Comparison of ENCODE assay signal across 36 cellular contexts in the genomic region with DNA sequence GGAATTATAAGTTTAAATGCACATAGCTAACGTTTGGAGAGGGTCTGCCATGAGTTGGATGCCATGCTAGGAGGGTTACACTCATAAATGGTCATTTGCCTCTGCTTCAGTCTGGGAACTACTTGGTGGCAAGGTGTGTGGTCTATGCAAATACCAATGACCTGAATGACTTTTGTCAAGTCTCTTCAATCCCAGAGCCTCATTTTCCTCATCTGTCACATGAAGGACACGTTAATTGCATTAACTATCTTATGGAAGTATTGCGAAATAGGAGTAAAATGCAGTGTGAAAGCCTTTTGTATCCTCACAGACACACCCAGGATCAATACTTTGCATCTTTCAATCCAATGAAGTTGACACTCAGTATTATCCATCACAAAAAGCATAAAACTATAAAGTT.
"Had no signal": no experiment of that assay in that cellular context is flagged by ENCODE, and none has a peak within 500 bp of the region (broad histone marks: within the 10 kb centered on the region; RNA-seq: fewer than 3 reads in every experiment).

No MANE protein-coding gene starts in this region.

- H3K9me3 ChIP-seq: adrenal gland, body of pancreas, breast epithelium, MG63 had no signal

- H3K4me3 ChIP-seq: adrenal gland, body of pancreas, breast epithelium, MG63, PC-9 had no signal

- H3K36me3 Mint-ChIP-seq: activated CD4-positive, alpha-beta memory T cell treated with anti-CD3 and anti-CD28 coated beads for 36 hours; activated naive CD4-positive, alpha-beta T cell treated with anti-CD3 and anti-CD28 coated beads, Interleukin-2, amount 50 U/mL, for 72 hours had no signal

- H3K4me2 ChIP-seq: PC-9 had no signal

- H3K27me3 ChIP-seq: adrenal gland, body of pancreas, breast epithelium, MG63 had no signal

- H3K4me3 Mint-ChIP-seq: activated CD4-positive, alpha-beta memory T cell treated with anti-CD3 and anti-CD28 coated beads for 36 hours; activated naive CD4-positive, alpha-beta T cell treated with anti-CD3 and anti-CD28 coated beads for 36 hours; activated T-cell treated with anti-CD3 and anti-CD28 coated beads, Interleukin-2, amount 50 U/mL, for 4 hours; activated T-helper 1 cell treated with anti-CD3 and anti-CD28 coated beads, Interleukin-12 subunit alpha, Interleukin-12 subunit beta, Interleukin-2, Interleukin-4 antibody, amounts not matched to agents 30 ng/mL and 10 ng/mL and 1 ng/mL, durations not matched to agents 14 hours and 24 hours and 36 hours had no signal

- H3K9me3 Mint-ChIP-seq: activated CD4-positive, alpha-beta memory T cell treated with anti-CD3 and anti-CD28 coated beads for 36 hours; activated naive CD4-positive, alpha-beta T cell treated with anti-CD3 and anti-CD28 coated beads for 36 hours; activated naive CD4-positive, alpha-beta T cell treated with anti-CD3 and anti-CD28 coated beads, Interleukin-2, amount 50 U/mL, for 72 hours; activated T-cell treated with anti-CD3 and anti-CD28 coated beads, Interleukin-2, amount 50 U/mL, for 4 hours; activated T-helper 1 cell treated with anti-CD3 and anti-CD28 coated beads, Interleukin-12 subunit alpha, Interleukin-12 subunit beta, Interleukin-2, Interleukin-4 antibody, amounts not matched to agents 30 ng/mL and 10 ng/mL and 1 ng/mL, durations not matched to agents 14 hours and 24 hours and 36 hours had no signal

- ATAC-seq: activated CD4-positive, CD25-positive, alpha-beta regulatory T cell treated with anti-CD3 and anti-CD28 coated beads, Interleukin-2, amount 50 U/mL, for 24 hours; activated naive CD4-positive, alpha-beta T cell treated with anti-CD3 and anti-CD28 coated beads, Interleukin-2, amount 50 U/mL, for 72 hours; activated T-cell treated with anti-CD3 and anti-CD28 coated beads, Interleukin-2, amount 50 U/mL, for 4 hours; body of pancreas; Right ventricle myocardium inferior had no signal

- H3K27me3 Mint-ChIP-seq: activated CD4-positive, alpha-beta memory T cell treated with anti-CD3 and anti-CD28 coated beads for 36 hours had no signal

- H3K27ac ChIP-seq: adrenal gland, body of pancreas, breast epithelium, RWPE1 had no signal

- H3K27ac Mint-ChIP-seq: activated CD4-positive, alpha-beta memory T cell treated with anti-CD3 and anti-CD28 coated beads for 36 hours; activated naive CD4-positive, alpha-beta T cell treated with anti-CD3 and anti-CD28 coated beads for 36 hours; activated naive CD4-positive, alpha-beta T cell treated with anti-CD3 and anti-CD28 coated beads, Interleukin-2, amount 50 U/mL, for 72 hours; activated T-helper 1 cell treated with anti-CD3 and anti-CD28 coated beads, Interleukin-12 subunit alpha, Interleukin-12 subunit beta, Interleukin-2, Interleukin-4 antibody, amounts not matched to agents 30 ng/mL and 10 ng/mL and 1 ng/mL, durations not matched to agents 14 hours and 24 hours and 36 hours had no signal

- DNase-seq: activated CD4-positive, alpha-beta memory T cell treated with anti-CD3 and anti-CD28 coated beads for 36 hours; activated CD4-positive, alpha-beta T cell treated with anti-CD3 and anti-CD28 coated beads for 4 hours; activated CD4-positive, alpha-beta T cell treated with anti-CD3 and anti-CD28 coated beads, Interleukin-2, amount 50 U/mL, for 1 hour; activated CD8-positive, alpha-beta memory T cell treated with anti-CD3 and anti-CD28 coated beads, Interleukin-2, amount 50 U/mL, for 4 hours; activated gamma-delta T cell treated with Interleukin-2 at 50 U/mL for 16 hours; activated naive CD4-positive, alpha-beta T cell treated with anti-CD3 and anti-CD28 coated beads for 36 hours; activated T-cell treated with anti-CD3 and anti-CD28 coated beads for 4 hours; activated T-cell treated with anti-CD3 and anti-CD28 coated beads, Interleukin-2, amount 50 U/mL, for 4 hours; adrenal gland; body of pancreas; Karpas-422; KBM-7; MG63; NCI-H1048; NCI-H1105 treated with DMSO at 0.1 percent for 48 hours; NCI-H1436; NCI-H1694; NCI-H1930; NCI-H2081 treated with DMSO at 0.1 percent for 48 hours; NCI-H226; NCI-H446 treated with DMSO at 0.1 percent for 48 hours; NCI-H524; NCI-H69; NK-92 treated with Interleukin-12 subunit alpha and Interleukin-12 subunit beta, amount 100 ng/mL, for 24 hours; PC-9; SIG-M5; T1000 had no signal

- FAIRE-seq: astrocyte, RCC 7860, TTC549 had no signal

- H3K36me3 ChIP-seq: adrenal gland, breast epithelium, MG63 had no signal

- H3K4me1 ChIP-seq: adrenal gland, body of pancreas, breast epithelium had no signal

- H2AFZ ChIP-seq: PC-9 had no signal
